10 cellular contexts compared by ENCODE assay signal in the genomic region with DNA sequence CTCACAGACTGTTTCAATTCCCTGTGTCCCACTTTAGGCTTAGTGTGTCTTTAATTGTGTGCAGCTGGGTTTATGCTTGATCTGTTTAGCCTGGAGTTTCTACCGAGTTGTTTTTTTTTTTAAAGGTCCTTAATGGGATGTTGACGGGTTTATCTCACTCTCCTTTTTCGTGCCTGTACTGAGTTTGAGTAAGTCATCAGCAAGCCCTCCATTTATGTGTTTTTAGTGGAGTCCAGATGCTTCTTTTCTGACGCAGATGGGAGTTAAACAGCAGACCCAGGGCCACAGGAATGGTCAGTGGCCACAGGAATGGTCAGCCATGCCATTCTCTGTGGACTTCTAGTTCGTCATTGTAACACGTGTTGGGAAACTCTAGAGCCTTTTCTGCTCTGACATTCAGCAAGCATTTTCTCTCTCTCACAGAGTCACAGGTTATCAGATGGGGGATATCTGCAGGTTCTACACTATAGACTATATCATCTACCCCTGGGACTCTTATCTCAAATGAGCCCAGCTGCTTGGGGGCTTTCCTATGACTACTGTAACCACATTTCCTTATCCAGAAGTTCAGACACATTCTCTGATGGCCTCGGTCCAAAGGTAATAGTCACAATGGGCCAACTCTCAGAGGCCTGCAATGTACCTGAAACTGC.
DNase-seq lines count a peak whose midpoint lies in the region; ATAC-seq and TF ChIP-seq lines count a peak whose summit lies in the region.
"Had no signal": no experiment of that assay in that cellular context is flagged by ENCODE, and none has a peak within 500 bp of the region (broad histone marks: within the 10 kb centered on the region; RNA-seq: fewer than 3 reads in every experiment).

No MANE protein-coding gene starts in this region.

- H3K27me3 ChIP-seq in mesenchymal stem cell (ENCODE audit: control insufficient read depth in 1 of 2, insufficient read depth in 1 of 2, low read length in 2 of 2), result peaks cover 0 to 3% of the 10 kb centered on the region in 2 experiments
- H3K27me3 ChIP-seq in transverse colon, result no peaks in the 10 kb centered on the region

- H3K27ac ChIP-seq in mesenchymal stem cell (ENCODE audit: low read length, poor library complexity, severe bottlenecking) (peak overlapping the region; percentile 27), transverse colon (no peak overlapping the region)
- H3K27ac ChIP-seq: KMS-11 had no signal

- H2AK5ac ChIP-seq in mesenchymal stem cell (ENCODE audit: low read length, severe bottlenecking), result no peak overlapping the region

- H3K4me2 ChIP-seq in mesenchymal stem cell (ENCODE audit: low read length, poor library complexity, severe bottlenecking), result no peak overlapping the region
- H3K4me2 ChIP-seq: KMS-11 had no signal

- H2BK15ac ChIP-seq in mesenchymal stem cell (ENCODE audit: low read depth, poor library complexity, severe bottlenecking), result no peak overlapping the region

- no peak overlapping the region for H3K18ac ChIP-seq in mesenchymal stem cell (ENCODE audit: low read depth in 1 of 2, low read length in 2 of 2)

- H3K9me3 Mint-ChIP-seq in chondrocyte (ENCODE audit: low read depth), result peaks cover 11% of the 10 kb centered on the region

- H3K4me1 ChIP-seq in mesenchymal stem cell (ENCODE audit: control insufficient read depth, insufficient read depth, low read depth, low read length) (no peaks in the 10 kb centered on the region), transverse colon (no peaks in the 10 kb centered on the region)

- H3K27me3 Mint-ChIP-seq in chondrocyte (ENCODE audit: low read depth), result no peaks in the 10 kb centered on the region

- H3K36me3 ChIP-seq in mesenchymal stem cell (ENCODE audit: control insufficient read depth in 1 of 2, insufficient read depth in 2 of 2, low read depth in 1 of 2, low read length in 2 of 2), result no peaks in the 10 kb centered on the region
- H3K36me3 ChIP-seq in transverse colon, result no peaks in the 10 kb centered on the region

- H3K36me3 Mint-ChIP-seq in chondrocyte (ENCODE audit: low read depth), result peaks cover 8% of the 10 kb centered on the region

- H2BK5ac ChIP-seq in mesenchymal stem cell (ENCODE audit: low read depth, low read length, poor library complexity, severe bottlenecking), result no peak overlapping the region

- no peak overlapping the region for H4K91ac ChIP-seq in mesenchymal stem cell (ENCODE audit: low read length)

- H3K14ac ChIP-seq in mesenchymal stem cell (ENCODE audit: low read length in 2 of 2), result no peak overlapping the region

- ATAC-seq in GM21786 (IDR thresholded peaks at IDR 0.05; ENCODE audit: unreplicated experiment), result no peak
- no peak for ATAC-seq in HG02798 (IDR thresholded peaks at IDR 0.05; ENCODE audit: poor library complexity, unreplicated experiment)

- peak overlapping the region; percentile 71 for H3K27ac Mint-ChIP-seq in chondrocyte (ENCODE audit: unreplicated experiment)
- H3K27ac Mint-ChIP-seq: activated naive CD8-positive, alpha-beta T cell treated with anti-CD3 and anti-CD28 coated beads, Interleukin-2, amount 10 ng/mL, durations not matched to agents 7 days and 5 days had no signal

- H3K23ac ChIP-seq in mesenchymal stem cell (ENCODE audit: low read length in 2 of 2), result no peak overlapping the region

- no peak overlapping the region for H2BK120ac ChIP-seq in mesenchymal stem cell (ENCODE audit: low read depth, low read length)

- H2AFZ ChIP-seq in mesenchymal stem cell (ENCODE audit: low read depth, low read length), result no peak overlapping the region

- no peak overlapping the region for H2BK12ac ChIP-seq in mesenchymal stem cell (ENCODE audit: low read length in 2 of 2)

- H3K79me1 ChIP-seq in mesenchymal stem cell (replicated peaks; ENCODE audit: low read length, poor library complexity, severe bottlenecking), result no peaks in the 10 kb centered on the region

- peaks cover 12% of the 10 kb centered on the region for H3K4me1 Mint-ChIP-seq in chondrocyte (ENCODE audit: low read depth)
- H3K4me1 Mint-ChIP-seq: activated naive CD8-positive, alpha-beta T cell treated with anti-CD3 and anti-CD28 coated beads, Interleukin-2, amount 10 ng/mL, durations not matched to agents 7 days and 5 days had no signal

- H3K4me3 Mint-ChIP-seq in chondrocyte (ENCODE audit: unreplicated experiment), result no peak overlapping the region
- H3K4me3 Mint-ChIP-seq: activated naive CD8-positive, alpha-beta T cell treated with anti-CD3 and anti-CD28 coated beads, Interleukin-2, amount 10 ng/mL, durations not matched to agents 7 days and 5 days had no signal

- DNase-seq in AG08396 (ENCODE audit: low spot score), result peak; percentile 85
- peak in 64 of 76 experiments; percentile 8 to 88 (median 51) for DNase-seq in HUDEP-2 (lab: John Stamatoyannopoulos, UW; ENCODE audit: unreplicated experiment in 76 of 76)
- no peak for DNase-seq in chondrocyte (ENCODE audit: low spot score)
- DNase-seq in mesenchymal stem cell, result peak; percentile 95
- DNase-seq in transverse colon, result no peak
- DNase-seq in NOMO-1 treated with DMSO at 0.1 percent for 48 hours (lab: John Stamatoyannopoulos, UW; ENCODE audit: unreplicated experiment), result no peak
- DNase-seq: activated naive CD8-positive, alpha-beta T cell treated with anti-CD3 and anti-CD28 coated beads, Interleukin-2, amount 10 ng/mL, durations not matched to agents 7 days and 5 days had no signal

- H3K4me3 ChIP-seq in mesenchymal stem cell (ENCODE audit: insufficient read depth in 1 of 2, low read depth in 1 of 2, low read length in 2 of 2) (no peak overlapping the region), transverse colon (no peak overlapping the region)

- no peaks in the 10 kb centered on the region for H3K9me3 ChIP-seq in mesenchymal stem cell (ENCODE audit: control insufficient read depth, low read length)
- peaks cover 0 to 6% of the 10 kb centered on the region in 2 donors for H3K9me3 ChIP-seq in transverse colon

- no peak for TF ChIP-seq POLR2A in transverse colon (IDR thresholded peaks at IDR 0.05)

- no peak overlapping the region for H4K8ac ChIP-seq in mesenchymal stem cell (ENCODE audit: low read length)

- 52% methylated on average over 7 of the region's 7 CpGs for WGBS in mesenchymal stem cell
- 62 to 87% methylated on average over 4 to 7 of the region's 7 CpGs for WGBS in transverse colon (ENCODE audit: low coverage in 1 of 2), 2 donors

- intact Hi-C loops in transverse colon (cut with DNase I; ENCODE audit: low total_unique reads), result no loop called here

- in situ Hi-C loops in transverse colon (cut with MboI; ENCODE audit: low pct_ligation_motif_present in 1 of 4, low pct_unique_long_range_greater_than_20kb in 1 of 4, low sequenced_read_pairs in 3 of 4), result no loop called here

- peak overlapping the region; percentile 76 for H3K9ac ChIP-seq in mesenchymal stem cell (ENCODE audit: low read length)
- H3K9ac ChIP-seq: KMS-11 had no signal

- no peak for TF ChIP-seq EP300 in transverse colon (IDR thresholded peaks at IDR 0.05; ENCODE audit: low read depth)

- no peak overlapping the region for H3K4ac ChIP-seq in mesenchymal stem cell (ENCODE audit: low read depth in 1 of 2, low read length in 2 of 2)

- TF ChIP-seq CTCF in chondrocyte (IDR thresholded peaks at IDR 0.05) (no peak), transverse colon (IDR thresholded peaks at IDR 0.05) (no peak)

Comparison
In these comparisons a context has a peak if more than half of its experiments do, and no peak if none do; other contexts are left out.
1. DNase-seq: peak in AG08396 (single experiment), HUDEP-2 (64 of 76) and mesenchymal stem cell (single experiment); none in chondrocyte (single experiment), transverse colon (single experiment) and NOMO-1 treated with DMSO at 0.1 percent for 48 hours (single experiment).